24 cellular contexts compared by ENCODE assay signal in the genomic region with DNA sequence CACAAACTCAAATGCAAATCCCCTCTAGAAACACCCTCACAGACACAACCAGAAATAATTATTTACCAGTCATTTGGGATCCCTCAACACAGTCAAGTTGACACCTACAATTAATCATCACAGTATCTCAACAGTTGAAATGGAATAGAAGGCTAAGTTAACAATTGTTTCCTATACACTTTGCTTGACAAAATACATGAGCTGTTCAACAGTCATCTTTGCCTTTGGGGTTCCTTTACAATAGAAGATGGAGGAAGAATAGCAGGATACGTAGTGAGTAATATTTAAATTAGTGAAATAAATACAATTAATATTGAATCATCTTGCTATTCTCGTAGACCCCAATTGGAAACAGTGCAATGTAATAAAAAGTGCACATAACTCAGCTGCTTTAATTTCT.
"Had no signal": no experiment of that assay in that cellular context is flagged by ENCODE, and none has a peak within 500 bp of the region (broad histone marks: within the 10 kb centered on the region; RNA-seq: fewer than 3 reads in every experiment).

No MANE protein-coding gene starts in this region.

- H3K79me2 ChIP-seq: hepatocyte had no signal

- H3K27ac ChIP-seq: colonic mucosa, epithelial cell of prostate, esophagus squamous epithelium, gastroesophageal sphincter, heart left ventricle, hepatocyte, left lung, lower lobe of right lung had no signal

- H3K36me3 ChIP-seq: colonic mucosa, esophagus squamous epithelium, gastroesophageal sphincter, heart left ventricle, left lung, lower lobe of right lung had no signal

- H2AFZ ChIP-seq: hepatocyte had no signal

- DNase-seq: colonic mucosa; cortex of kidney; effector CD8-positive, alpha-beta T cell; effector memory CD8-positive, alpha-beta T cell; endodermal cell; erythroblast; esophagus squamous epithelium; foreskin fibroblast; heart left ventricle; hypothalamus; immature natural killer cell; islet precursor cell; left cardiac atrium; left lung; left ventricle myocardium superior; lower lobe of right lung; mesenchymal stem cell; mucosa of descending colon; naive B cell; naive thymus-derived CD8-positive, alpha-beta T cell had no signal

- H3K4me2 ChIP-seq: hepatocyte had no signal

- ATAC-seq: effector memory CD8-positive, alpha-beta T cell; esophagus mucosa; gastroesophageal sphincter; heart left ventricle; left cardiac atrium; left lung; left ventricle myocardium superior; lower lobe of right lung; mucosa of descending colon; naive thymus-derived CD8-positive, alpha-beta T cell had no signal

- H3K27me3 ChIP-seq: colonic mucosa, esophagus squamous epithelium, gastroesophageal sphincter, heart left ventricle, hepatocyte, left lung had no signal

- H3K9me3 ChIP-seq: colonic mucosa, esophagus squamous epithelium, gastroesophageal sphincter, heart left ventricle, left lung, lower lobe of right lung, mucosa of descending colon had no signal

- H3K4me1 ChIP-seq: colonic mucosa, esophagus squamous epithelium, gastroesophageal sphincter, left lung, lower lobe of right lung had no signal

- H3K4me3 ChIP-seq: colonic mucosa, esophagus squamous epithelium, gastroesophageal sphincter, heart left ventricle, hepatocyte, left lung, lower lobe of right lung, mucosa of descending colon had no signal
